10 cellular contexts compared by ENCODE assay signal in the genomic region with DNA sequence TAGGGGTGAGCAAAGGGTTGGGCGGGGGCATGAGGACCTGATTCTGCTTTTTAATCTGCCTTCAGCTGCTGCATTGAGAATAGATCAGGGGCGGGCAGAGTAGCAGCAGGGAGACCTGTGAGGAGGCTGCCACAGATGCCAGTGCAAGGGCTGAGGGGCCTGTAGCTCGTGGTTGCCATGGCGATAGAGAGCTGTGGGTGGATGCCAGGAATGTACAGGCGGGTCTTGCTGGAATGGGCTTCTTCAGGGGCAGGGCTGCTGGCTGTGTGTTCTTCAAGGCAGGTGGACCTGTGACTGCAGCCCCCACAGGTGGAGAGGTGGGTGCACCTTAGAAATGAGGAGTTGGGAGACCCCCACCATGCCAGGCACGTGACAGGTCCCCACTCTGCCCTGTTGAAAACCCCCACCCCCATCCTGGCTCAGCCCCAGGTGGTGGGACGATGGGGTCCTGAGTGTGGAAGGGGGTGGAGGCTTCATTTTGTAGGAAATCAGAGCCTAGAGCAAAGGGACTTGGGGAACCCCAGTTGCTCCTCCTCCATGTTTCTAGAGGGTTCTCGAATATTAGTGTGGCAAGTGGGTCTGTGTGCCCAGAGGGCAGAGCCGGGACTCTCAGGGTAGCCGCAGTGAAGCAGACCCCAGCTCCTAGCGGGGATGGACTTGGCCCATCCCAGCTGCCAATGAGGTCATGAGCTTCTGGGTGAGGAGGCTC. TPM values are rescaled to one million over a fixed set of nuclear protein-coding genes. Genes with fewer than 3 reads are reported as not detected.
DNase-seq lines count a peak whose midpoint lies in the region; ATAC-seq and TF ChIP-seq lines count a peak whose summit lies in the region.
"Had no signal": no experiment of that assay in that cellular context is flagged by ENCODE, and none has a peak within 500 bp of the region (broad histone marks: within the 10 kb centered on the region; RNA-seq: fewer than 3 reads in every experiment).

No MANE protein-coding gene starts in this region.

- ATAC-seq in GM21515 (IDR thresholded peaks at IDR 0.05; ENCODE audit: unreplicated experiment): no peak
- no peak for ATAC-seq in HG02610 (IDR thresholded peaks at IDR 0.05; ENCODE audit: unreplicated experiment)

- H3K9me3 Mint-ChIP-seq in nephron progenitor cell: no peaks in the 10 kb centered on the region

- H3K9me3 ChIP-seq in Karpas-422 (ENCODE audit: low read length) (no peaks in the 10 kb centered on the region), adipocyte (ENCODE audit: control insufficient read depth, low read length) (no peaks in the 10 kb centered on the region)

- H3K79me2 ChIP-seq in Karpas-422 (ENCODE audit: low read length): peaks cover 75% of the 10 kb centered on the region

- H2AFZ ChIP-seq in Karpas-422 (ENCODE audit: low read length): no peak overlapping the region

- DNase-seq in D341Med (ENCODE audit: low spot score) (peak; percentile 66), Karpas-422 (no peak), adipocyte (ENCODE audit: low read depth) (peak; percentile 50), nephron progenitor cell (peak; percentile 58)
- DNase-seq in activated CD4-positive, CD25-positive, alpha-beta regulatory T cell treated with anti-CD3 and anti-CD28 coated beads, Interleukin-2, amount 50 U/mL, for 72 hours: no peak
- DNase-seq: KG1, T-helper 1 cell had no signal

- no peak overlapping the region for H3K4me2 ChIP-seq in Karpas-422 (ENCODE audit: low read depth, low read length, poor library complexity, severe bottlenecking)

- peaks cover 3% of the 10 kb centered on the region for H3K27me3 Mint-ChIP-seq in nephron progenitor cell (ENCODE audit: low read depth, poor library complexity)

- H3K4me1 Mint-ChIP-seq in nephron progenitor cell: peaks cover 22% of the 10 kb centered on the region

- H3K27me3 ChIP-seq in Karpas-422 (ENCODE audit: low read length) (no peaks in the 10 kb centered on the region), adipocyte (replicated peaks; ENCODE audit: control insufficient read depth, insufficient read depth, low read length) (no peaks in the 10 kb centered on the region)

- TF ChIP-seq CTCF in nephron progenitor cell (IDR thresholded peaks at IDR 0.05): no peak

- H3K9me2 ChIP-seq in Karpas-422 (replicated peaks; ENCODE audit: insufficient read depth, low read length): no peaks in the 10 kb centered on the region

- peaks cover 19% of the 10 kb centered on the region for H3K36me3 Mint-ChIP-seq in nephron progenitor cell (ENCODE audit: low read depth)

- H3K9ac ChIP-seq in Karpas-422 (ENCODE audit: low read length) (no peak overlapping the region), adipocyte (ENCODE audit: low read length) (no peak overlapping the region)

- H4K20me1 ChIP-seq in Karpas-422 (ENCODE audit: insufficient read depth, low read depth, low read length): no peaks in the 10 kb centered on the region

- no peak overlapping the region for H3K4me3 Mint-ChIP-seq in nephron progenitor cell

- H3K36me3 ChIP-seq in Karpas-422 (ENCODE audit: insufficient read depth, low read length) (peaks cover 5% of the 10 kb centered on the region; the same call in 1 of the 2 replicates), adipocyte (ENCODE audit: control insufficient read depth, insufficient read depth, low read length, severe bottlenecking) (peaks cover 4% of the 10 kb centered on the region)

- H3K27ac ChIP-seq in Karpas-422 (ENCODE audit: low read length): peak overlapping the region; percentile 22
- H3K27ac ChIP-seq: epithelial cell of prostate had no signal

- H3K27ac Mint-ChIP-seq in nephron progenitor cell: peak overlapping the region; percentile 53

- H3K4me1 ChIP-seq in Karpas-422 (ENCODE audit: low read length) (peaks cover 35% of the 10 kb centered on the region), adipocyte (ENCODE audit: control insufficient read depth, insufficient read depth, low read length) (peaks cover 6% of the 10 kb centered on the region)

- no peak overlapping the region for H3K4me3 ChIP-seq in Karpas-422 (ENCODE audit: low read length)
- no peak overlapping the region for H3K4me3 ChIP-seq in adipocyte (ENCODE audit: low read length)

RNA-seq across cellular contexts. Expression of gene SLC6A6, which starts 38.3 kb away (rescaled TPM):
- total RNA-seq in Karpas-422 (2014; rRNA removed; shearing (Covaris generic); ENCODE audit: low replicate concordance): 25.3 and 30.2 TPM in 2 replicates

Comparison
In these comparisons a context has a peak if more than half of its experiments do, and no peak if none do; other contexts are left out.
1. DNase-seq: peak in D341Med (single experiment), adipocyte (single experiment) and nephron progenitor cell (single experiment); none in Karpas-422 (single experiment) and activated CD4-positive, CD25-positive, alpha-beta regulatory T cell treated with anti-CD3 and anti-CD28 coated beads, Interleukin-2, amount 50 U/mL, for 72 hours (single experiment).